In the genomic region with DNA sequence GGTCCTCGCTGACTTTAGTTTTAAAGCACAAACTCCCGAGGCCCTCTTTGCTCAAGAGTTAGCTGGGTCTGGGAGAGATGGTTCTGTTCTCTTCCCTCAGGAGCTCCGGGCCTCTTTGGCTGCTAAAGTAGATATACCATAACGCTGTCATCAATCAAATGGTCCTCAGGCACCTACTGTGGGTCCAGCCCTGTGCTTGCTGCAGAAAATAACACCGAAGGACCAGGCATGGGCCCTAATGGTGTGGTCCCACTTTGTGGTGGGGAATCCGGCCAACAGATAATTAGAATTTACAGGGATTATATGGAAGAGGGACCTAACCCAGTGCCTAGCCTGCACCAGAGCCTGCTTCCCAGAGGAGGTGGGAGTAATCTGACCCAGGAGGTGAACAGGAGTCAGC, we compare ENCODE assay signal across 8 cellular contexts.
"Had no signal": no experiment of that assay in that cellular context is flagged by ENCODE, and none has a peak within 500 bp of the region (broad histone marks: within the 10 kb centered on the region; RNA-seq: fewer than 3 reads in every experiment).

No MANE protein-coding gene starts in this region.

- H3K36me3 ChIP-seq: HAP-1 had no signal

- DNase-seq: GM23248, GOT3, H7, H9, HCEC 1CT, HFFc6 had no signal

- H3K4me3 ChIP-seq: GM23248, GM23338, HAP-1 had no signal

- H3K27ac ChIP-seq: GM23248 had no signal

- H3K9me3 ChIP-seq: HAP-1 had no signal
